Comparison of ENCODE assay signal across 2 cellular contexts in the genomic region with DNA sequence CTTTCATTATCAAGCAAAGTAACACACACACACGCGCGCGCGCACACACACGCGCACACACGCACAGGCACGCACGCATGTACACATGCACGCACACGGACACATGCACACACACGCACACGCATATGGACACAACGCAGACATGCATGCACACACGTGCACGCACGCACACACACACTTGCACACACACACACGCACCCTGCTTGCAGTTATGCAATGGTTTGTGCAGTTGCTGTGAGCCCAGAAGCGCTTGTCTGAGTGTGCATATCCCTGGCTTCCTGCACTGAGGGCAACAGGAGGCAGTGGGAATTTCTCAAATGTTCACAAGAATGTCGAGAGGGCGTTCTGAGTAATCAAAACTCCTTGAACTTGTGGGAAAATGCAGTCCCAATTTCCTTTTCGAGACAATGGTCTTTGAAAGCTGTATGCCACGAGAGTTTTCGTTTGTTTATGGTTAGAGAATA.
TF ChIP-seq lines count a peak whose summit lies in the region.

No MANE protein-coding gene starts in this region.

TF ChIP-seq in GM23338, 12 proteins besides CTCF, POLR2A, EP300 and RAD21 (continued from another document):
- TF ChIP-seq, protein P1, sequence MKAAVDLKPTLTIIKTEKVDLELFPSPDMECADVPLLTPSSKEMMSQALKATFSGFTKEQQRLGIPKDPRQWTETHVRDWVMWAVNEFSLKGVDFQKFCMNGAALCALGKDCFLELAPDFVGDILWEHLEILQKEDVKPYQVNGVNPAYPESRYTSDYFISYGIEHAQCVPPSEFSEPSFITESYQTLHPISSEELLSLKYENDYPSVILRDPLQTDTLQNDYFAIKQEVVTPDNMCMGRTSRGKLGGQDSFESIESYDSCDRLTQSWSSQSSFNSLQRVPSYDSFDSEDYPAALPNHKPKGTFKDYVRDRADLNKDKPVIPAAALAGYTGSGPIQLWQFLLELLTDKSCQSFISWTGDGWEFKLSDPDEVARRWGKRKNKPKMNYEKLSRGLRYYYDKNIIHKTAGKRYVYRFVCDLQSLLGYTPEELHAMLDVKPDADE (IDR thresholded peaks at IDR 0.05) = no peak
- TF ChIP-seq ZNF114 (CRISPR knock-in tag; IDR thresholded peaks at IDR 0.05) (no peak), CREB1 (CRISPR knock-in tag; IDR thresholded peaks at IDR 0.05; ENCODE audit: low read depth) (no peak), JUNB (IDR thresholded peaks at IDR 0.05; ENCODE audit: unreplicated experiment) (no peak)

TF ChIP-seq in GM12878, 131 proteins besides CTCF, POLR2A, EP300 and RAD21 (continued from another document):
- TF ChIP-seq, protein P2, sequence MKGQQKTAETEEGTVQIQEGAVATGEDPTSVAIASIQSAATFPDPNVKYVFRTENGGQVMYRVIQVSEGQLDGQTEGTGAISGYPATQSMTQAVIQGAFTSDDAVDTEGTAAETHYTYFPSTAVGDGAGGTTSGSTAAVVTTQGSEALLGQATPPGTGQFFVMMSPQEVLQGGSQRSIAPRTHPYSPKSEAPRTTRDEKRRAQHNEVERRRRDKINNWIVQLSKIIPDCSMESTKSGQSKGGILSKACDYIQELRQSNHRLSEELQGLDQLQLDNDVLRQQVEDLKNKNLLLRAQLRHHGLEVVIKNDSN (IDR thresholded peaks at IDR 0.05; ENCODE audit: borderline replicate concordance, extremely low read length, insufficient read depth, low read depth, low read length) = no peak
- TF ChIP-seq NFIC (IDR thresholded peaks at IDR 0.05; ENCODE audit: low read depth, low read length) (peak; percentile 64), FOS (IDR thresholded peaks at IDR 0.05; ENCODE audit: borderline replicate concordance, extremely low read depth, insufficient read length) (no peak), TCF3 (IDR thresholded peaks at IDR 0.05; ENCODE audit: borderline replicate concordance, insufficient read depth, low read depth, low read length) (peak; percentile 94), SREBF1 (IDR thresholded peaks at IDR 0.05; ENCODE audit: low read length) (no peak), POLR2AphosphoS2 (IDR thresholded peaks at IDR 0.05; ENCODE audit: low read depth, low read length) (no peak), ETV6 (conservative IDR thresholded peaks at IDR 0.05 in 1 of 2, IDR thresholded peaks at IDR 0.05 in 1 of 2; ENCODE audit: borderline replicate concordance in 1 of 2, low read depth in 1 of 2) (no peak), STAT3 (IDR thresholded peaks at IDR 0.05; ENCODE audit: low read depth, low read length) (no peak), PAX5 (IDR thresholded peaks at IDR 0.05; ENCODE audit: borderline replicate concordance, low read depth, low read length) (no peak), LARP7 (IDR thresholded peaks at IDR 0.05) (no peak), ZNF384 (IDR thresholded peaks at IDR 0.05; ENCODE audit: borderline replicate concordance, low read depth, low read length) (no peak), SRF (IDR thresholded peaks at IDR 0.05; ENCODE audit: low read depth in 2 of 2, low read length in 2 of 2) (no peak), FOXK2 (IDR thresholded peaks at IDR 0.05) (no peak), MEF2A (IDR thresholded peaks at IDR 0.05; ENCODE audit: insufficient read depth, low read depth, low read length) (no peak), CBX5 (IDR thresholded peaks at IDR 0.05; ENCODE audit: low read depth) (no peak)
- TF ChIP-seq, protein P3, sequence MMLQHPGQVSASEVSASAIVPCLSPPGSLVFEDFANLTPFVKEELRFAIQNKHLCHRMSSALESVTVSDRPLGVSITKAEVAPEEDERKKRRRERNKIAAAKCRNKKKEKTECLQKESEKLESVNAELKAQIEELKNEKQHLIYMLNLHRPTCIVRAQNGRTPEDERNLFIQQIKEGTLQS (IDR thresholded peaks at IDR 0.05; ENCODE audit: borderline replicate concordance, extremely low read depth, low read depth, low read length) = no peak
- TF ChIP-seq, protein P4, sequence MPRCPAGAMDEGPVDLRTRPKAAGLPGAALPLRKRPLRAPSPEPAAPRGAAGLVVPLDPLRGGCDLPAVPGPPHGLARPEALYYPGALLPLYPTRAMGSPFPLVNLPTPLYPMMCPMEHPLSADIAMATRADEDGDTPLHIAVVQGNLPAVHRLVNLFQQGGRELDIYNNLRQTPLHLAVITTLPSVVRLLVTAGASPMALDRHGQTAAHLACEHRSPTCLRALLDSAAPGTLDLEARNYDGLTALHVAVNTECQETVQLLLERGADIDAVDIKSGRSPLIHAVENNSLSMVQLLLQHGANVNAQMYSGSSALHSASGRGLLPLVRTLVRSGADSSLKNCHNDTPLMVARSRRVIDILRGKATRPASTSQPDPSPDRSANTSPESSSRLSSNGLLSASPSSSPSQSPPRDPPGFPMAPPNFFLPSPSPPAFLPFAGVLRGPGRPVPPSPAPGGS (IDR thresholded peaks at IDR 0.05; ENCODE audit: borderline replicate concordance, insufficient read depth, low read depth, low read length, poor library complexity, severe bottlenecking) = peak; percentile 99
- TF ChIP-seq, protein P5, sequence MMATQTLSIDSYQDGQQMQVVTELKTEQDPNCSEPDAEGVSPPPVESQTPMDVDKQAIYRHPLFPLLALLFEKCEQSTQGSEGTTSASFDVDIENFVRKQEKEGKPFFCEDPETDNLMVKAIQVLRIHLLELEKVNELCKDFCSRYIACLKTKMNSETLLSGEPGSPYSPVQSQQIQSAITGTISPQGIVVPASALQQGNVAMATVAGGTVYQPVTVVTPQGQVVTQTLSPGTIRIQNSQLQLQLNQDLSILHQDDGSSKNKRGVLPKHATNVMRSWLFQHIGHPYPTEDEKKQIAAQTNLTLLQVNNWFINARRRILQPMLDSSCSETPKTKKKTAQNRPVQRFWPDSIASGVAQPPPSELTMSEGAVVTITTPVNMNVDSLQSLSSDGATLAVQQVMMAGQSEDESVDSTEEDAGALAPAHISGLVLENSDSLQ (IDR thresholded peaks at IDR 0.05) = no peak
- TF ChIP-seq, protein P6, sequence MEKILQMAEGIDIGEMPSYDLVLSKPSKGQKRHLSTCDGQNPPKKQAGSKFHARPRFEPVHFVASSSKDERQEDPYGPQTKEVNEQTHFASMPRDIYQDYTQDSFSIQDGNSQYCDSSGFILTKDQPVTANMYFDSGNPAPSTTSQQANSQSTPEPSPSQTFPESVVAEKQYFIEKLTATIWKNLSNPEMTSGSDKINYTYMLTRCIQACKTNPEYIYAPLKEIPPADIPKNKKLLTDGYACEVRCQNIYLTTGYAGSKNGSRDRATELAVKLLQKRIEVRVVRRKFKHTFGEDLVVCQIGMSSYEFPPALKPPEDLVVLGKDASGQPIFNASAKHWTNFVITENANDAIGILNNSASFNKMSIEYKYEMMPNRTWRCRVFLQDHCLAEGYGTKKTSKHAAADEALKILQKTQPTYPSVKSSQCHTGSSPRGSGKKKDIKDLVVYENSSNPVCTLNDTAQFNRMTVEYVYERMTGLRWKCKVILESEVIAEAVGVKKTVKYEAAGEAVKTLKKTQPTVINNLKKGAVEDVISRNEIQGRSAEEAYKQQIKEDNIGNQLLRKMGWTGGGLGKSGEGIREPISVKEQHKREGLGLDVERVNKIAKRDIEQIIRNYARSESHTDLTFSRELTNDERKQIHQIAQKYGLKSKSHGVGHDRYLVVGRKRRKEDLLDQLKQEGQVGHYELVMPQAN (conservative IDR thresholded peaks at IDR 0.05) = no peak
